14 cellular contexts compared by ENCODE assay signal in genomic region chr18:51171208-51171607, GRCh38. TPM values are rescaled to one million over a fixed set of nuclear protein-coding genes. Genes with fewer than 3 reads are reported as not detected.
DNase-seq lines count a peak whose midpoint lies in the region; ATAC-seq and TF ChIP-seq lines count a peak whose summit lies in the region.
"Had no signal": no experiment of that assay in that cellular context is flagged by ENCODE, and none has a peak within 500 bp of the region (broad histone marks: within the 10 kb centered on the region; RNA-seq: fewer than 3 reads in every experiment).

No MANE protein-coding gene starts in this region.

- peaks cover 60% of the 10 kb centered on the region for H3K4me1 Mint-ChIP-seq in activated naive CD4-positive, alpha-beta T cell treated with anti-CD3 and anti-CD28 coated beads, Interleukin-2, amount 10 ng/mL, durations not matched to agents 7 days and 5 days
- peaks cover 67% of the 10 kb centered on the region for H3K4me1 Mint-ChIP-seq in stimulated activated naive CD8-positive, alpha-beta T cell treated with anti-CD3 and anti-CD28 coated beads, Interleukin-15, Interleukin-2, amounts not matched to agents 100 ng/mL and 50 ng/mL, for 24 hours (ENCODE audit: low read depth)
- peaks cover 36 to 75% (median 64%) of the 10 kb centered on the region in 3 donors for H3K4me1 Mint-ChIP-seq in CD8-positive, alpha-beta memory T cell

- H3K9me3 ChIP-seq in OCI-LY3 (ENCODE audit: insufficient read depth, low read length) = no peaks in the 10 kb centered on the region
- H3K9me3 ChIP-seq in CD8-positive, alpha-beta memory T cell (ENCODE audit: low read length) = no peaks in the 10 kb centered on the region
- H3K9me3 ChIP-seq: body of pancreas, SJSA1 had no signal

- peaks cover 27% of the 10 kb centered on the region for H3K36me3 Mint-ChIP-seq in activated naive CD4-positive, alpha-beta T cell treated with anti-CD3 and anti-CD28 coated beads, Interleukin-2, amount 10 ng/mL, durations not matched to agents 7 days and 5 days
- H3K36me3 Mint-ChIP-seq in stimulated activated naive CD8-positive, alpha-beta T cell treated with anti-CD3 and anti-CD28 coated beads, Interleukin-15, Interleukin-2, amounts not matched to agents 100 ng/mL and 50 ng/mL, for 24 hours (ENCODE audit: low read depth) = peaks cover 31% of the 10 kb centered on the region
- peaks cover under 1 to 22% (median 5%) of the 10 kb centered on the region in 3 donors for H3K36me3 Mint-ChIP-seq in CD8-positive, alpha-beta memory T cell

- POLR2A ChIA-PET in CD8-positive, alpha-beta memory T cell (lab: Charles Lee) = no interaction called here

- peaks cover 47% of the 10 kb centered on the region for H3K4me1 ChIP-seq in OCI-LY3 (ENCODE audit: low read length)
- no peaks in the 10 kb centered on the region for H3K4me1 ChIP-seq in CD8-positive, alpha-beta memory T cell (ENCODE audit: insufficient read depth, low read length)
- H3K4me1 ChIP-seq: body of pancreas, SJSA1 had no signal

- H2AFZ ChIP-seq in OCI-LY3 (ENCODE audit: low read depth, low read length) = no peak overlapping the region

- H3K4me2 ChIP-seq in OCI-LY3 (ENCODE audit: low read length) = peak overlapping the region; percentile 59

- H3K27me3 ChIP-seq in OCI-LY3 (ENCODE audit: low read depth, low read length) = no peaks in the 10 kb centered on the region
- no peaks in the 10 kb centered on the region for H3K27me3 ChIP-seq in CD8-positive, alpha-beta memory T cell (ENCODE audit: insufficient read depth, low read length, poor library complexity, severe bottlenecking)
- H3K27me3 ChIP-seq: body of pancreas, SJSA1 had no signal

- CTCF ChIA-PET in activated naive CD4-positive, alpha-beta T cell treated with anti-CD3 and anti-CD28 coated beads, Interleukin-2, amount 10 ng/mL, durations not matched to agents 7 days and 5 days (lab: Charles Lee) = interaction anchor here (1.0 to 1.5 kb wide), 2 partner anchors 17 to 61 kb away, joined by 3 to 5 read pairs; no protein-coding TSS in a partner anchor
- CTCF ChIA-PET in CD8-positive, alpha-beta memory T cell (lab: Charles Lee) = interaction anchor here (1.0 kb wide), 1 partner anchor 26 kb away, joined by 3 read pairs; the partner anchor contains the start of gene MEX3C

- peak overlapping the region; percentile 74 for H3K27ac ChIP-seq in OCI-LY3 (ENCODE audit: low read length)
- H3K27ac ChIP-seq in CD8-positive, alpha-beta memory T cell (ENCODE audit: low read depth, low read length) = no peak overlapping the region
- H3K27ac ChIP-seq: body of pancreas, HL-60, SJSA1 had no signal

- H3K9me3 Mint-ChIP-seq in activated naive CD4-positive, alpha-beta T cell treated with anti-CD3 and anti-CD28 coated beads, Interleukin-2, amount 10 ng/mL, durations not matched to agents 7 days and 5 days = no peaks in the 10 kb centered on the region
- H3K9me3 Mint-ChIP-seq in stimulated activated naive CD8-positive, alpha-beta T cell treated with anti-CD3 and anti-CD28 coated beads, Interleukin-15, Interleukin-2, amounts not matched to agents 100 ng/mL and 50 ng/mL, for 24 hours = no peaks in the 10 kb centered on the region
- no peaks in the 10 kb centered on the region for H3K9me3 Mint-ChIP-seq in CD8-positive, alpha-beta memory T cell

- TF ChIP-seq CTCF in OCI-LY3 (IDR thresholded peaks at IDR 0.05; ENCODE audit: low read depth, low read length) = no peak

- H3K4me3 ChIP-seq in OCI-LY3 (ENCODE audit: low read length) = peak overlapping the region; percentile 38
- no peak overlapping the region for H3K4me3 ChIP-seq in CD8-positive, alpha-beta memory T cell (ENCODE audit: low read length)
- H3K4me3 ChIP-seq: body of pancreas, SJSA1 had no signal

- no peak overlapping the region for H3K4me3 Mint-ChIP-seq in activated naive CD4-positive, alpha-beta T cell treated with anti-CD3 and anti-CD28 coated beads, Interleukin-2, amount 10 ng/mL, durations not matched to agents 7 days and 5 days
- peak overlapping the region; percentile 59 for H3K4me3 Mint-ChIP-seq in stimulated activated naive CD8-positive, alpha-beta T cell treated with anti-CD3 and anti-CD28 coated beads, Interleukin-15, Interleukin-2, amounts not matched to agents 100 ng/mL and 50 ng/mL, for 24 hours
- H3K4me3 Mint-ChIP-seq in CD8-positive, alpha-beta memory T cell = no peak overlapping the region

- no peak for DNase-seq in activated naive CD4-positive, alpha-beta T cell treated with anti-CD3 and anti-CD28 coated beads, Interleukin-2, amount 10 ng/mL, durations not matched to agents 7 days and 5 days
- DNase-seq in activated naive CD4-positive, alpha-beta T cell treated with Interleukin-2 at 50 U/mL for 16 hours = no peak
- DNase-seq in NCI-H2196 (lab: John Stamatoyannopoulos, UW; ENCODE audit: unreplicated experiment) = no peak
- no peak for DNase-seq in CD8-positive, alpha-beta memory T cell
- DNase-seq: body of pancreas, hippocampal formation, mammary epithelial cell, NCI-H69 had no signal

- H3K79me2 ChIP-seq in OCI-LY3 (ENCODE audit: low read length) = peaks cover 62% of the 10 kb centered on the region

- ATAC-seq in HG02610 (IDR thresholded peaks at IDR 0.05; ENCODE audit: unreplicated experiment) (peak; percentile 73), GM19397 (IDR thresholded peaks at IDR 0.05; ENCODE audit: unreplicated experiment) (no peak)
- ATAC-seq: body of pancreas had no signal

- H3K27ac Mint-ChIP-seq in activated naive CD4-positive, alpha-beta T cell treated with anti-CD3 and anti-CD28 coated beads, Interleukin-2, amount 10 ng/mL, durations not matched to agents 7 days and 5 days = peak overlapping the region; percentile 52
- peak overlapping the region; percentile 97 for H3K27ac Mint-ChIP-seq in stimulated activated naive CD8-positive, alpha-beta T cell treated with anti-CD3 and anti-CD28 coated beads, Interleukin-15, Interleukin-2, amounts not matched to agents 100 ng/mL and 50 ng/mL, for 24 hours
- H3K27ac Mint-ChIP-seq in CD8-positive, alpha-beta memory T cell = no peak overlapping the region

- peak overlapping the region; percentile 16; the same call in 1 of the 2 replicates for H3K9ac ChIP-seq in OCI-LY3 (ENCODE audit: low read length)

- no peaks in the 10 kb centered on the region for H3K27me3 Mint-ChIP-seq in activated naive CD4-positive, alpha-beta T cell treated with anti-CD3 and anti-CD28 coated beads, Interleukin-2, amount 10 ng/mL, durations not matched to agents 7 days and 5 days
- H3K27me3 Mint-ChIP-seq in stimulated activated naive CD8-positive, alpha-beta T cell treated with anti-CD3 and anti-CD28 coated beads, Interleukin-15, Interleukin-2, amounts not matched to agents 100 ng/mL and 50 ng/mL, for 24 hours = no peaks in the 10 kb centered on the region
- no peaks in the 10 kb centered on the region for H3K27me3 Mint-ChIP-seq in CD8-positive, alpha-beta memory T cell

- H4K20me1 ChIP-seq in OCI-LY3 (ENCODE audit: insufficient read depth, low read length) = peaks cover 10% of the 10 kb centered on the region

- peaks cover 31% of the 10 kb centered on the region for H3K36me3 ChIP-seq in OCI-LY3 (replicated peaks; ENCODE audit: low read depth, low read length)
- H3K36me3 ChIP-seq in CD8-positive, alpha-beta memory T cell (ENCODE audit: insufficient read depth, low read length) = peaks cover 6% of the 10 kb centered on the region

RNA-seq across cellular contexts. Expression of gene MEX3C, which starts 26.3 kb away (rescaled TPM):
- 10 to 100 TPM; 68.6 to 69.8 TPM for total RNA-seq in CD8-positive, alpha-beta memory T cell
- polyA plus RNA-seq in CD8-positive, alpha-beta memory T cell = 11.1 TPM

Comparison
In these comparisons a context has a peak if more than half of its experiments do, and no peak if none do; other contexts are left out.
1. H3K27ac Mint-ChIP-seq: peak in activated naive CD4-positive, alpha-beta T cell treated with anti-CD3 and anti-CD28 coated beads, Interleukin-2, amount 10 ng/mL, durations not matched to agents 7 days and 5 days (single experiment) and stimulated activated naive CD8-positive, alpha-beta T cell treated with anti-CD3 and anti-CD28 coated beads, Interleukin-15, Interleukin-2, amounts not matched to agents 100 ng/mL and 50 ng/mL, for 24 hours (single experiment); none in CD8-positive, alpha-beta memory T cell (0 of 8).